In genomic region chr10:9060314-9060713, GRCh38 we compare ENCODE assay signal across 18 cellular contexts.
DNase-seq lines count a peak whose midpoint lies in the region; ATAC-seq and TF ChIP-seq lines count a peak whose summit lies in the region.
"Had no signal": no experiment of that assay in that cellular context is flagged by ENCODE, and none has a peak within 500 bp of the region (broad histone marks: within the 10 kb centered on the region; RNA-seq: fewer than 3 reads in every experiment).

No MANE protein-coding gene starts in this region.

- DNase-seq in CD4-positive, alpha-beta memory T cell: peak in 3 of 5 donors; percentile 9 to 33 (median 10)
- DNase-seq in SK-N-DZ (ENCODE audit: low spot score): peak; percentile 84
- peak in 5 of 9 donors; percentile 18 to 35 (median 23) for DNase-seq in naive thymus-derived CD4-positive, alpha-beta T cell
- DNase-seq in osteoblast (ENCODE audit: insufficient read length, low spot score, missing footprints): no peak
- no peak for DNase-seq in breast epithelium (ENCODE audit: low spot score in 2 of 2)
- DNase-seq: Caco-2; DMS53; NCI-H1436 treated with DMSO at 0.1 percent for 48 hours; NCI-H2081 treated with DMSO at 0.1 percent for 48 hours; NCI-H226; NCI-H526 treated with DMSO at 0.1 percent for 48 hours; NK-92 treated with Interleukin-12 subunit alpha and Interleukin-12 subunit beta, amount 100 ng/mL, for 24 hours; PC-3 had no signal

- H3K4me3 ChIP-seq in CD4-positive, alpha-beta memory T cell (ENCODE audit: low read length in 2 of 2): no peak overlapping the region
- peak overlapping the region; percentile 7 for H3K4me3 ChIP-seq in naive thymus-derived CD4-positive, alpha-beta T cell (ENCODE audit: low read length)
- H3K4me3 ChIP-seq in osteoblast (ENCODE audit: insufficient read depth, low read length): no peak overlapping the region
- H3K4me3 ChIP-seq in breast epithelium: no peak overlapping the region
- H3K4me3 ChIP-seq: BLaER1 treated with 17β-estradiol and CSF1 and Interleukin-3, amounts not matched to agents 10 nM and 100 nM; GM12878; SK-N-MC had no signal

- no peaks in the 10 kb centered on the region for H3K9me3 ChIP-seq in CD4-positive, alpha-beta memory T cell (ENCODE audit: control insufficient read depth in 1 of 2, low read length in 2 of 2)
- H3K9me3 ChIP-seq in naive thymus-derived CD4-positive, alpha-beta T cell (ENCODE audit: control insufficient read depth in 2 of 3, low read length in 3 of 3): no peaks in the 10 kb centered on the region
- H3K9me3 ChIP-seq in osteoblast (ENCODE audit: low read depth, low read length) (no peaks in the 10 kb centered on the region), breast epithelium (no peaks in the 10 kb centered on the region)
- H3K9me3 ChIP-seq: Caco-2 had no signal

- H2AFZ ChIP-seq in osteoblast (ENCODE audit: low read length): no peak overlapping the region

- H3K4me3 Mint-ChIP-seq in CD4-positive, alpha-beta memory T cell: peak overlapping the region; percentile 43 to 72 (median 55)
- H3K4me3 Mint-ChIP-seq in activated naive CD8-positive, alpha-beta T cell: peak overlapping the region; percentile 63
- H3K4me3 Mint-ChIP-seq in naive thymus-derived CD4-positive, alpha-beta T cell: peak overlapping the region in 9 of 10 donors; percentile 47 to 79 (median 61)

- H3K36me3 ChIP-seq in CD4-positive, alpha-beta memory T cell (ENCODE audit: insufficient read depth, low read length): no peaks in the 10 kb centered on the region
- H3K36me3 ChIP-seq in naive thymus-derived CD4-positive, alpha-beta T cell (ENCODE audit: control insufficient read depth in 2 of 3, insufficient read depth in 3 of 3, low read length in 3 of 3): no peaks in the 10 kb centered on the region
- H3K36me3 ChIP-seq in osteoblast (ENCODE audit: insufficient read depth, low read length) (no peaks in the 10 kb centered on the region), breast epithelium (no peaks in the 10 kb centered on the region)
- H3K36me3 ChIP-seq: BLaER1 treated with 17β-estradiol and CSF1 and Interleukin-3, amounts not matched to agents 10 nM and 100 nM had no signal

- no peaks in the 10 kb centered on the region for H3K27me3 ChIP-seq in CD4-positive, alpha-beta memory T cell (ENCODE audit: insufficient read depth, low read length)
- no peaks in the 10 kb centered on the region for H3K27me3 ChIP-seq in naive thymus-derived CD4-positive, alpha-beta T cell (ENCODE audit: control insufficient read depth in 2 of 2, insufficient read depth in 2 of 2, low read length in 2 of 2)
- H3K27me3 ChIP-seq in osteoblast (ENCODE audit: insufficient read depth, low read length) (no peaks in the 10 kb centered on the region), breast epithelium (no peaks in the 10 kb centered on the region)
- H3K27me3 ChIP-seq: BLaER1 treated with 17β-estradiol and CSF1 and Interleukin-3, amounts not matched to agents 10 nM and 100 nM had no signal

- POLR2A ChIA-PET in CD4-positive, alpha-beta memory T cell (lab: Charles Lee; ENCODE audit: partially characterized antibody): interaction anchor here (0.7 to 1.4 kb wide), 5 partner anchors 9 to 1001 kb away, joined by 3 to 8 read pairs (median 3); no protein-coding TSS in a partner anchor
- POLR2A ChIA-PET in naive thymus-derived CD4-positive, alpha-beta T cell (lab: Charles Lee): interaction anchor here (0.6 to 1.5 kb wide), 4 partner anchors 36 to 131 kb away, joined by 3 to 11 read pairs (median 4); no protein-coding TSS in a partner anchor

- no peaks in the 10 kb centered on the region for H3K36me3 Mint-ChIP-seq in CD4-positive, alpha-beta memory T cell
- H3K36me3 Mint-ChIP-seq in activated naive CD8-positive, alpha-beta T cell: peaks cover 2% of the 10 kb centered on the region
- peaks cover 0 to under 1% (median 0%) of the 10 kb centered on the region in 5 donors for H3K36me3 Mint-ChIP-seq in naive thymus-derived CD4-positive, alpha-beta T cell

- no peak for TF ChIP-seq POLR2A in breast epithelium (IDR thresholded peaks at IDR 0.05)

- peaks cover 0 to 1% of the 10 kb centered on the region in 2 donors for H3K27me3 Mint-ChIP-seq in CD4-positive, alpha-beta memory T cell
- H3K27me3 Mint-ChIP-seq in activated naive CD8-positive, alpha-beta T cell: no peaks in the 10 kb centered on the region
- peaks cover 0 to 4% (median 0%) of the 10 kb centered on the region in 5 donors for H3K27me3 Mint-ChIP-seq in naive thymus-derived CD4-positive, alpha-beta T cell

- H3K79me2 ChIP-seq in osteoblast (ENCODE audit: insufficient read depth, low read length): no peaks in the 10 kb centered on the region

- peaks cover 10 to 23% (median 12%) of the 10 kb centered on the region in 4 donors for H3K4me1 Mint-ChIP-seq in CD4-positive, alpha-beta memory T cell
- H3K4me1 Mint-ChIP-seq in activated naive CD8-positive, alpha-beta T cell (ENCODE audit: low read depth): peaks cover 25% of the 10 kb centered on the region
- H3K4me1 Mint-ChIP-seq in naive thymus-derived CD4-positive, alpha-beta T cell: peaks cover 0 to 26% (median 20%) of the 10 kb centered on the region in 7 donors

- intact Hi-C loops in CD4-positive, alpha-beta memory T cell (cut with micrococcal nuclease): loop anchor here (5.0 kb wide), 2 partner anchors 37 to 43 kb away; no protein-coding TSS in a partner anchor
- intact Hi-C loops in naive thymus-derived CD4-positive, alpha-beta T cell (cut with micrococcal nuclease): loop anchor here in 1 of 2 donors (2.0 to 5.0 kb wide), 2 partner anchors 37 to 50 kb away; no protein-coding TSS in a partner anchor
- intact Hi-C loops in breast epithelium (cut with DNase I; ENCODE audit: low total_unique reads): no loop called here

- no peaks in the 10 kb centered on the region for H4K20me1 ChIP-seq in osteoblast (ENCODE audit: insufficient read depth, low read length)
- H4K20me1 ChIP-seq: BLaER1 treated with 17β-estradiol and CSF1 and Interleukin-3, amounts not matched to agents 10 nM and 100 nM had no signal

- TF ChIP-seq CTCF in osteoblast (IDR thresholded peaks at IDR 0.05; ENCODE audit: extremely low read depth, low read depth, low read length): no peak
- TF ChIP-seq CTCF in breast epithelium (IDR thresholded peaks at IDR 0.05): no peak

- peaks cover 17% of the 10 kb centered on the region for H3K4me1 ChIP-seq in CD4-positive, alpha-beta memory T cell (ENCODE audit: insufficient read depth, low read length)
- H3K4me1 ChIP-seq in naive thymus-derived CD4-positive, alpha-beta T cell (ENCODE audit: control insufficient read depth in 2 of 2, insufficient read depth in 2 of 2, low read length in 2 of 2): peaks cover 0 to 5% of the 10 kb centered on the region in 2 donors
- H3K4me1 ChIP-seq in osteoblast (ENCODE audit: insufficient read depth, low read length) (no peaks in the 10 kb centered on the region), breast epithelium (no peaks in the 10 kb centered on the region)
- H3K4me1 ChIP-seq: BLaER1 treated with 17β-estradiol and CSF1 and Interleukin-3, amounts not matched to agents 10 nM and 100 nM; Caco-2 had no signal

- H3K27ac ChIP-seq in CD4-positive, alpha-beta memory T cell (ENCODE audit: low read depth, low read length): no peak overlapping the region
- H3K27ac ChIP-seq in naive thymus-derived CD4-positive, alpha-beta T cell (ENCODE audit: low read depth, low read length): no peak overlapping the region
- no peak overlapping the region for H3K27ac ChIP-seq in osteoblast (ENCODE audit: low read depth, low read length)
- no peak overlapping the region for H3K27ac ChIP-seq in breast epithelium
- H3K27ac ChIP-seq: BLaER1 treated with 17β-estradiol and CSF1 and Interleukin-3, amounts not matched to agents 10 nM and 100 nM; SK-N-MC had no signal

- ATAC-seq in naive thymus-derived CD4-positive, alpha-beta T cell: peak; percentile 60
- no peak for ATAC-seq in GM21381 (IDR thresholded peaks at IDR 0.05; ENCODE audit: unreplicated experiment)
- ATAC-seq: GM12878, PC-3 had no signal

- H3K4me2 ChIP-seq in osteoblast (ENCODE audit: insufficient read depth, low read length): no peak overlapping the region
- H3K4me2 ChIP-seq: BLaER1 treated with 17β-estradiol and CSF1 and Interleukin-3, amounts not matched to agents 10 nM and 100 nM had no signal

- CTCF ChIA-PET in CD4-positive, alpha-beta memory T cell (lab: Charles Lee; ENCODE audit: partially characterized antibody): interaction anchor here (1.1 to 1.5 kb wide), 2 partner anchors 11 to 36 kb away, joined by 3 to 6 read pairs; no protein-coding TSS in a partner anchor
- CTCF ChIA-PET in naive thymus-derived CD4-positive, alpha-beta T cell (lab: Charles Lee): interaction anchor here (0.6 kb wide), 1 partner anchor 120 kb away, joined by 3 read pairs; no protein-coding TSS in a partner anchor

- peaks cover 0 to 18% (median 4%) of the 10 kb centered on the region in 8 donors for H3K9me3 Mint-ChIP-seq in CD4-positive, alpha-beta memory T cell
- peaks cover 7% of the 10 kb centered on the region for H3K9me3 Mint-ChIP-seq in activated naive CD8-positive, alpha-beta T cell (ENCODE audit: low read depth)
- peaks cover 0 to 9% (median 3%) of the 10 kb centered on the region in 11 donors for H3K9me3 Mint-ChIP-seq in naive thymus-derived CD4-positive, alpha-beta T cell

- peak overlapping the region in 6 of 7 donors; percentile 18 to 84 (median 66) for H3K27ac Mint-ChIP-seq in CD4-positive, alpha-beta memory T cell
- peak overlapping the region; percentile 69 for H3K27ac Mint-ChIP-seq in activated naive CD8-positive, alpha-beta T cell
- H3K27ac Mint-ChIP-seq in naive thymus-derived CD4-positive, alpha-beta T cell: peak overlapping the region in 3 of 9 donors; percentile 23 to 76 (median 53)

Comparison
In these comparisons a context has a peak if more than half of its experiments do, and no peak if none do; other contexts are left out.
1. DNase-seq: peak in CD4-positive, alpha-beta memory T cell (3 of 5), SK-N-DZ (single experiment) and naive thymus-derived CD4-positive, alpha-beta T cell (5 of 9); none in osteoblast (single experiment) and breast epithelium (0 of 2).
2. Peak in every context shown above with its lines, with median percentiles within 50 percentile points of each other: H3K4me3 Mint-ChIP-seq.